In genomic region chr2:39871291-39871761, GRCh38 we compare ENCODE assay signal across 10 cellular contexts.
DNase-seq lines count a peak whose midpoint lies in the region; ATAC-seq and TF ChIP-seq lines count a peak whose summit lies in the region.
"Had no signal": no experiment of that assay in that cellular context is flagged by ENCODE, and none has a peak within 500 bp of the region (broad histone marks: within the 10 kb centered on the region; RNA-seq: fewer than 3 reads in every experiment).

No MANE protein-coding gene starts in this region.

- no peaks in the 10 kb centered on the region for H4K20me1 ChIP-seq in MM.1S (ENCODE audit: insufficient read depth, low read length)

- no peaks in the 10 kb centered on the region for H3K79me2 ChIP-seq in MM.1S (ENCODE audit: low read length)

- no peak for ATAC-seq in HG03139 (IDR thresholded peaks at IDR 0.05; ENCODE audit: unreplicated experiment)
- no peak for ATAC-seq in GM21390 (IDR thresholded peaks at IDR 0.05; ENCODE audit: unreplicated experiment)

- TF ChIP-seq CTCF in astrocyte of the spinal cord (IDR thresholded peaks at IDR 0.05; ENCODE audit: low read depth, low read length) (no peak), kidney epithelial cell (IDR thresholded peaks at IDR 0.05; ENCODE audit: insufficient read depth, low read length, poor library complexity, severe bottlenecking) (no peak), MM.1S (IDR thresholded peaks at IDR 0.05; ENCODE audit: low read length) (no peak)

- in situ Hi-C loops in astrocyte of the spinal cord (cut with HindIII; ENCODE audit: low sequenced_read_pairs), result no loop called here

- H3K9me3 ChIP-seq in MM.1S (replicated peaks; ENCODE audit: insufficient read depth, low read length), result no peaks in the 10 kb centered on the region

- no peak overlapping the region for H2AFZ ChIP-seq in MM.1S (ENCODE audit: low read length)

- H3K27ac ChIP-seq in MM.1S (ENCODE audit: low read length), result no peak overlapping the region
- H3K27ac ChIP-seq: coronary artery had no signal

- H3K36me3 ChIP-seq in kidney epithelial cell (ENCODE audit: control insufficient read depth, insufficient read depth, low read length), result no peaks in the 10 kb centered on the region
- no peaks in the 10 kb centered on the region for H3K36me3 ChIP-seq in MM.1S (replicated peaks; ENCODE audit: insufficient read depth, low read length)

- H3K27me3 ChIP-seq in kidney epithelial cell (ENCODE audit: control insufficient read depth, insufficient read depth, low read length) (no peaks in the 10 kb centered on the region), MM.1S (replicated peaks; ENCODE audit: insufficient read depth, low read length) (no peaks in the 10 kb centered on the region)

- H3K4me1 ChIP-seq in MM.1S (ENCODE audit: low read length), result no peaks in the 10 kb centered on the region

- H3K9me2 ChIP-seq in MM.1S (replicated peaks; ENCODE audit: insufficient read depth, low read length), result no peaks in the 10 kb centered on the region

- peak; percentile 80 for DNase-seq in DMS 273 (lab: John Stamatoyannopoulos, UW; ENCODE audit: unreplicated experiment)
- peak; percentile 96 for DNase-seq in M059J (ENCODE audit: low read depth)
- peak; percentile 94 for DNase-seq in astrocyte of the spinal cord (ENCODE audit: low read depth, low spot score)
- peak; percentile 62 for DNase-seq in kidney epithelial cell (ENCODE audit: low read depth)
- DNase-seq in MM.1S, result no peak
- no peak for DNase-seq in activated CD4-positive, alpha-beta T cell treated with anti-CD3 and anti-CD28 coated beads for 1 hour
- DNase-seq: Right ventricle myocardium superior had no signal

- H3K4me3 ChIP-seq in astrocyte of the spinal cord (ENCODE audit: low read depth, low read length), result no peak overlapping the region
- no peak overlapping the region for H3K4me3 ChIP-seq in kidney epithelial cell (ENCODE audit: low read depth, low read length)
- no peak overlapping the region for H3K4me3 ChIP-seq in MM.1S (ENCODE audit: low read length)
- H3K4me3 ChIP-seq: coronary artery had no signal

- no peaks in the 10 kb centered on the region for H3F3A ChIP-seq in MM.1S (ENCODE audit: insufficient read depth, low read length)

- H3K4me2 ChIP-seq in MM.1S (ENCODE audit: low read depth, low read length), result no peak overlapping the region

- H3K9ac ChIP-seq in MM.1S (ENCODE audit: low read length), result no peak overlapping the region

Comparison
In these comparisons a context has a peak if more than half of its experiments do, and no peak if none do; other contexts are left out.
1. DNase-seq: peak in DMS 273 (single experiment), M059J (single experiment), astrocyte of the spinal cord (single experiment) and kidney epithelial cell (single experiment); none in MM.1S (single experiment) and activated CD4-positive, alpha-beta T cell treated with anti-CD3 and anti-CD28 coated beads for 1 hour (single experiment).